ENCODE assay signal across 7 cellular contexts in the genomic region with DNA sequence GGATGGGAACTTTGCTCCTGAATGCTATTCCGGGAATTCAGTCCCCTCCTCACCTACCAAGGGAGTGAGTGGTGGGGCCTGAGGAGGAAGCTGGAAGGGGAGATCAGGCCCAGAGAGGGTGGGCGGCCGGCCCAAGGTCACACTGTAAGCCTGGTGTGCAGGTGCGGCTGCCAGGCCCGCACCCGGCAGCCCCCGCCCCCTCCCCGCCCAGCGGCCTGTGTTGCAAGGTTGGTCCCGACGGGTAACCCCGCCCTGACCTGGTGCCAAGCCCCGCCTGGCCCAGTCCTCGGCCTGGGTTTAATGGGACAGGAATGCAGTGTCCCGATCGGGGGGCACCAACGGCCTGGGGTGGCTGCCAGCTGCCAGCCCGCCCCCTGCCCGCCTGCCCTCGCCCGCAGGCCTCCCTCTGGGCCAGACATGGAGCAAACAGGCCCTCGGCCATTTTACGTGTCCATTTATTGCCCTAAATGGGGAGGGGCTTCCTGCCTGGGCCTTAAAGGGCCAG. TPM values are rescaled to one million over a fixed set of nuclear protein-coding genes. Genes with fewer than 3 reads are reported as not detected.
DNase-seq lines count a peak whose midpoint lies in the region; ATAC-seq lines count a peak whose summit lies in the region.

No MANE protein-coding gene starts in this region.

- peaks cover 40% of the 10 kb centered on the region for H3K36me3 Mint-ChIP-seq in activated T-helper 17 cell treated with anti-CD3 and anti-CD28 coated beads, Interleukin-2, amount 50 U/mL, for 72 hours (ENCODE audit: low read depth)
- peaks cover 22% of the 10 kb centered on the region for H3K36me3 Mint-ChIP-seq in activated T-helper 2 cell treated with anti-CD3 and anti-CD28 coated beads, Interferon-gamma antibody, Interleukin-2, Interleukin-4, amounts not matched to agents 10 μg/mL and 5 μg/mL and 100 μg/mL, durations not matched to agents 14 hours and 24 hours and 36 hours (ENCODE audit: low read depth)

- peaks cover 12% of the 10 kb centered on the region for H3K36me3 ChIP-seq in HUES6 (ENCODE audit: control insufficient read depth, insufficient read depth, low read length)
- H3K36me3 ChIP-seq in iPS-15b (ENCODE audit: control insufficient read depth, insufficient read depth, low read length), result peaks cover 15% of the 10 kb centered on the region

- H3K4me1 ChIP-seq in HUES6 (ENCODE audit: control insufficient read depth, insufficient read depth, low read length), result peaks cover 49% of the 10 kb centered on the region
- H3K4me1 ChIP-seq in iPS-15b (ENCODE audit: control insufficient read depth, insufficient read depth, low read length), result peaks cover 10% of the 10 kb centered on the region

- H3K9me3 Mint-ChIP-seq in activated T-helper 17 cell treated with anti-CD3 and anti-CD28 coated beads, Interleukin-2, amount 50 U/mL, for 72 hours, result no peaks in the 10 kb centered on the region
- H3K9me3 Mint-ChIP-seq in activated T-helper 2 cell treated with anti-CD3 and anti-CD28 coated beads, Interferon-gamma antibody, Interleukin-2, Interleukin-4, amounts not matched to agents 10 μg/mL and 5 μg/mL and 100 μg/mL, durations not matched to agents 14 hours and 24 hours and 36 hours, result no peaks in the 10 kb centered on the region

- DNase-seq in substantia nigra (lab: John Stamatoyannopoulos, UW) (peak in 6 of 49 donors; percentile 5 to 81 (median 48)), T-helper 9 cell (no peak), NCI-H2107 treated with DMSO at 0.1 percent for 48 hours (lab: John Stamatoyannopoulos, UW; ENCODE audit: unreplicated experiment) (no peak)
- DNase-seq in activated T-helper 2 cell treated with anti-CD3 and anti-CD28 coated beads, Interferon-gamma antibody, Interleukin-2, Interleukin-4, amounts not matched to agents 10 μg/mL and 5 μg/mL and 100 μg/mL, durations not matched to agents 14 hours and 24 hours and 36 hours (ENCODE audit: low spot score), result no peak

- no peak for ATAC-seq in activated T-helper 17 cell treated with anti-CD3 and anti-CD28 coated beads, Interleukin-2, amount 50 U/mL, for 72 hours (replicated peaks)

- intact Hi-C loops in activated T-helper 2 cell treated with anti-CD3 and anti-CD28 coated beads, Interferon-gamma antibody, Interleukin-2, Interleukin-4, amounts not matched to agents 10 μg/mL and 5 μg/mL and 100 μg/mL, durations not matched to agents 14 hours and 24 hours and 36 hours (cut with micrococcal nuclease), result no loop called here

- no peak overlapping the region for H3K27ac Mint-ChIP-seq in activated T-helper 17 cell treated with anti-CD3 and anti-CD28 coated beads, Interleukin-2, amount 50 U/mL, for 72 hours
- H3K27ac Mint-ChIP-seq in activated T-helper 2 cell treated with anti-CD3 and anti-CD28 coated beads, Interferon-gamma antibody, Interleukin-2, Interleukin-4, amounts not matched to agents 10 μg/mL and 5 μg/mL and 100 μg/mL, durations not matched to agents 14 hours and 24 hours and 36 hours, result no peak overlapping the region

- H3K27ac ChIP-seq in HUES6 (ENCODE audit: low read depth, low read length) (no peak overlapping the region), substantia nigra (ENCODE audit: low read depth, low read length, poor library complexity, severe bottlenecking) (peak overlapping the region; percentile 99)

- H3K27me3 Mint-ChIP-seq in activated T-helper 17 cell treated with anti-CD3 and anti-CD28 coated beads, Interleukin-2, amount 50 U/mL, for 72 hours, result no peaks in the 10 kb centered on the region
- no peaks in the 10 kb centered on the region for H3K27me3 Mint-ChIP-seq in activated T-helper 2 cell treated with anti-CD3 and anti-CD28 coated beads, Interferon-gamma antibody, Interleukin-2, Interleukin-4, amounts not matched to agents 10 μg/mL and 5 μg/mL and 100 μg/mL, durations not matched to agents 14 hours and 24 hours and 36 hours (ENCODE audit: low read depth)

- H3K27me3 ChIP-seq in HUES6 (ENCODE audit: control insufficient read depth, insufficient read depth, low read length) (no peaks in the 10 kb centered on the region), iPS-15b (ENCODE audit: control insufficient read depth, insufficient read depth, low read length) (no peaks in the 10 kb centered on the region)

- no peaks in the 10 kb centered on the region for H3K9me3 ChIP-seq in HUES6 (ENCODE audit: control insufficient read depth, insufficient read depth, low read depth, low read length)
- no peaks in the 10 kb centered on the region for H3K9me3 ChIP-seq in iPS-15b (ENCODE audit: control insufficient read depth, insufficient read depth, low read length)

- peak overlapping the region; percentile 83 for H3K4me3 Mint-ChIP-seq in activated T-helper 17 cell treated with anti-CD3 and anti-CD28 coated beads, Interleukin-2, amount 50 U/mL, for 72 hours
- H3K4me3 Mint-ChIP-seq in activated T-helper 2 cell treated with anti-CD3 and anti-CD28 coated beads, Interferon-gamma antibody, Interleukin-2, Interleukin-4, amounts not matched to agents 10 μg/mL and 5 μg/mL and 100 μg/mL, durations not matched to agents 14 hours and 24 hours and 36 hours (ENCODE audit: low read depth), result no peak overlapping the region

- H3K4me1 Mint-ChIP-seq in activated T-helper 17 cell treated with anti-CD3 and anti-CD28 coated beads, Interleukin-2, amount 50 U/mL, for 72 hours, result peaks cover 4% of the 10 kb centered on the region
- peaks cover 5% of the 10 kb centered on the region for H3K4me1 Mint-ChIP-seq in activated T-helper 2 cell treated with anti-CD3 and anti-CD28 coated beads, Interferon-gamma antibody, Interleukin-2, Interleukin-4, amounts not matched to agents 10 μg/mL and 5 μg/mL and 100 μg/mL, durations not matched to agents 14 hours and 24 hours and 36 hours (ENCODE audit: low read depth)

- peak overlapping the region; percentile 15 for H3K9ac ChIP-seq in HUES6 (ENCODE audit: low read length)
- peak overlapping the region; percentile 37 for H3K9ac ChIP-seq in iPS-15b (ENCODE audit: low read depth, low read length)

- H3K4me3 ChIP-seq in HUES6 (ENCODE audit: low read depth, low read length), result no peak overlapping the region
- H3K4me3 ChIP-seq in iPS-15b (ENCODE audit: low read depth, low read length), result no peak overlapping the region

RNA-seq across cellular contexts. Expression of a gene that starts 5.5 kb away (rescaled TPM):
- 10 to 100 TPM; 38.5 to 41.3 TPM for total RNA-seq in activated T-helper 17 cell treated with anti-CD3 and anti-CD28 coated beads, Interleukin-2, amount 50 U/mL, for 72 hours
- total RNA-seq in activated T-helper 2 cell treated with anti-CD3 and anti-CD28 coated beads, Interferon-gamma antibody, Interleukin-2, Interleukin-4, amounts not matched to agents 10 μg/mL and 5 μg/mL and 100 μg/mL, durations not matched to agents 14 hours and 24 hours and 36 hours, result 39.9 and 41.2 TPM in 2 replicates

RNA-seq across cellular contexts. Expression of a gene that starts 53.7 kb away (rescaled TPM):
- total RNA-seq in activated T-helper 17 cell treated with anti-CD3 and anti-CD28 coated beads, Interleukin-2, amount 50 U/mL, for 72 hours, result 10 to 100 TPM; 32.8 to 39.1 TPM
- 31.5 and 36.3 TPM in 2 replicates for total RNA-seq in activated T-helper 2 cell treated with anti-CD3 and anti-CD28 coated beads, Interferon-gamma antibody, Interleukin-2, Interleukin-4, amounts not matched to agents 10 μg/mL and 5 μg/mL and 100 μg/mL, durations not matched to agents 14 hours and 24 hours and 36 hours
